ENCODE assay signal across 11 cellular contexts in genomic region chr14:68401320-68401719, GRCh38.
DNase-seq lines count a peak whose midpoint lies in the region; ATAC-seq and TF ChIP-seq lines count a peak whose summit lies in the region.
"Had no signal": no experiment of that assay in that cellular context is flagged by ENCODE, and none has a peak within 500 bp of the region (broad histone marks: within the 10 kb centered on the region; RNA-seq: fewer than 3 reads in every experiment).

No MANE protein-coding gene starts in this region.

- in situ Hi-C loops in brain microvascular endothelial cell (cut with HindIII; ENCODE audit: low pct_ligation_motif_present, low sequenced_read_pairs): no loop called here

- no peaks in the 10 kb centered on the region for H3K27me3 ChIP-seq in BLaER1
- no peaks in the 10 kb centered on the region for H3K27me3 ChIP-seq in dorsolateral prefrontal cortex
- no peaks in the 10 kb centered on the region for H3K27me3 ChIP-seq in brain microvascular endothelial cell (replicated peaks)

- peak overlapping the region; percentile 77 for H3K9ac ChIP-seq in BLaER1

- H3K9me3 ChIP-seq in BLaER1: no peaks in the 10 kb centered on the region

- intact Hi-C loops in dorsolateral prefrontal cortex (cut with DNase I): no loop called here

- peak overlapping the region; percentile 82 for H3K4me2 ChIP-seq in BLaER1

- no peaks in the 10 kb centered on the region for H3K36me3 ChIP-seq in BLaER1
- no peaks in the 10 kb centered on the region for H3K36me3 ChIP-seq in brain microvascular endothelial cell (replicated peaks)

- no peaks in the 10 kb centered on the region for H4K20me1 ChIP-seq in BLaER1

- peak; percentile 18 for ATAC-seq in GM21717 (IDR thresholded peaks at IDR 0.05; ENCODE audit: unreplicated experiment)
- ATAC-seq: Panc1 had no signal

- peak overlapping the region; percentile 46; the same call in 1 of the 2 replicates for H3K4me3 ChIP-seq in BLaER1
- no peak overlapping the region for H3K4me3 ChIP-seq in dorsolateral prefrontal cortex
- H3K4me3 ChIP-seq in brain microvascular endothelial cell (ENCODE audit: low read depth, low read length): no peak overlapping the region

- DNase-seq in SW480 (ENCODE audit: low spot score) (peak; percentile 31), kidney tubule cell (ENCODE audit: low spot score) (peak; percentile 25), Kasumi-1 (lab: John Stamatoyannopoulos, UW) (no peak), dorsolateral prefrontal cortex (no peak), brain microvascular endothelial cell (no peak)
- DNase-seq in stimulated activated CD4-positive, alpha-beta T cell treated with anti-CD3 and anti-CD28 coated beads, Interleukin-12 subunit alpha, Interleukin-12 subunit beta, amount 100 ng/mL, for 4 hours: no peak
- DNase-seq: activated CD4-positive, CD25-positive, alpha-beta regulatory T cell treated with anti-CD3 and anti-CD28 coated beads, Interleukin-2, amount 50 U/mL, for 72 hours; NCI-H1105 had no signal

- peaks cover 99% of the 10 kb centered on the region for H3K4me1 ChIP-seq in BLaER1

- H3K27ac ChIP-seq in BLaER1 (peak overlapping the region; percentile 96), dorsolateral prefrontal cortex (peak overlapping the region in 1 of 59 donors; percentile 5), brain microvascular endothelial cell (no peak overlapping the region)

- TF ChIP-seq CTCF in dorsolateral prefrontal cortex (IDR thresholded peaks at IDR 0.05 in 54 of 56, conservative IDR thresholded peaks at IDR 0.05 in 2 of 56; ENCODE audit: low read depth in 1 of 56, partially characterized antibody in 56 of 56): no peak
- no peak for TF ChIP-seq CTCF in brain microvascular endothelial cell (IDR thresholded peaks at IDR 0.05; ENCODE audit: low read depth, low read length, missing control alignments)

Comparison
In these comparisons a context has a peak if more than half of its experiments do, and no peak if none do; other contexts are left out.
1. DNase-seq: peak in SW480 (single experiment) and kidney tubule cell (single experiment); none in Kasumi-1 (0 of 2), dorsolateral prefrontal cortex (0 of 10), stimulated activated CD4-positive, alpha-beta T cell treated with anti-CD3 and anti-CD28 coated beads, Interleukin-12 subunit alpha, Interleukin-12 subunit beta, amount 100 ng/mL, for 4 hours (single experiment) and brain microvascular endothelial cell (single experiment).